In genomic region chr16:30052671-30053372, GRCh38 we compare ENCODE assay signal across 8 cellular contexts. TPM values are rescaled to one million over a fixed set of nuclear protein-coding genes. Genes with fewer than 3 reads are reported as not detected.
DNase-seq lines count a peak whose midpoint lies in the region; ATAC-seq, FAIRE-seq and TF ChIP-seq lines count a peak whose summit lies in the region.

No MANE protein-coding gene starts in this region.

- H3K9me3 Mint-ChIP-seq in activated CD4-positive, alpha-beta T cell treated with anti-CD3 and anti-CD28 coated beads, Interleukin-2, amount 10 ng/mL, durations not matched to agents 7 days and 5 days, result no peaks in the 10 kb centered on the region
- H3K9me3 Mint-ChIP-seq in dendritic cell treated with granulocyte-macrophage colony-stimulating factor and Interleukin-4, amounts not matched to agents 40 ng/mL and 50 ng/mL, for 4 days, result no peaks in the 10 kb centered on the region

- peaks cover 0 to 7% of the 10 kb centered on the region in 2 experiments; a peak in 2 of 5 replicates for H3K27me3 ChIP-seq in HepG2 (ENCODE audit: control insufficient read depth in 1 of 2, insufficient read depth in 2 of 2, low read length in 2 of 2)

- in situ Hi-C loops in HepG2 (cut with HindIII; ENCODE audit: extremely low pct_ligation_motif_present, low pct_unique_long_range_greater_than_20kb), result no loop called here

- H3K9ac ChIP-seq in HepG2 (ENCODE audit: insufficient read depth, low read depth, low read length), result peak overlapping the region; percentile 51

- no peaks in the 10 kb centered on the region for H3K79me2 ChIP-seq in HepG2 (ENCODE audit: insufficient read depth, low read length)

- TF ChIP-seq CTCF in HepG2 (CRISPR knock-in tag; IDR thresholded peaks at IDR 0.05), result no peak; the same call in 1 of the 2 replicates

- no TSS peak for BruUV-seq in HepG2 (replicated peaks; lab: Mats Ljungman, UMichigan)

- peaks cover 7% of the 10 kb centered on the region for H3K36me3 Mint-ChIP-seq in activated CD4-positive, alpha-beta T cell treated with anti-CD3 and anti-CD28 coated beads, Interleukin-2, amount 10 ng/mL, durations not matched to agents 7 days and 5 days (ENCODE audit: low read depth)
- no peaks in the 10 kb centered on the region for H3K36me3 Mint-ChIP-seq in dendritic cell treated with granulocyte-macrophage colony-stimulating factor and Interleukin-4, amounts not matched to agents 40 ng/mL and 50 ng/mL, for 4 days (ENCODE audit: low read depth)

- peak; percentile 60 to 63; a peak in 1 of 4 replicates for TF ChIP-seq EP300 in HepG2 (IDR thresholded peaks at IDR 0.05; ENCODE audit: low read depth in 2 of 2, low read length in 2 of 2)
- peak; percentile 76 for TF ChIP-seq EP300 in HepG2 (CRISPR knock-in tag; IDR thresholded peaks at IDR 0.05; ENCODE audit: borderline replicate concordance)

- no peak for TF ChIP-seq POLR2A in HepG2 (IDR thresholded peaks at IDR 0.05; ENCODE audit: insufficient read depth in 1 of 2, low read depth in 2 of 2, low read length in 2 of 2)

- H4K20me1 ChIP-seq in HepG2 (ENCODE audit: insufficient read depth, low read length), result no peaks in the 10 kb centered on the region

- H3K9me3 ChIP-seq in HepG2 (ENCODE audit: low read length), result no peaks in the 10 kb centered on the region

- ATAC-seq in GM18517 (IDR thresholded peaks at IDR 0.05; ENCODE audit: unreplicated experiment), result peak; percentile 54
- ATAC-seq in HG03460 (IDR thresholded peaks at IDR 0.05; ENCODE audit: unreplicated experiment), result peak; percentile 60
- ATAC-seq in HepG2, result peak; percentile 76

- peaks cover 26% of the 10 kb centered on the region for H3K4me1 ChIP-seq in HepG2 (ENCODE audit: insufficient read depth, low read length)

- no peak for FAIRE-seq in HepG2 (lab: Jason Lieb, UNC)

- CTCF ChIA-PET in activated CD4-positive, alpha-beta T cell treated with anti-CD3 and anti-CD28 coated beads, Interleukin-2, amount 10 ng/mL, durations not matched to agents 7 days and 5 days (lab: Charles Lee), result interaction anchor here (0.6 to 2.2 kb wide), 8 partner anchors 9 to 1224 kb away, joined by 3 to 7 read pairs (median 4); partner anchors contain the start of genes ALDOA and PAGR1
- CTCF ChIA-PET in HepG2 (lab: Yijun Ruan, JAX; ENCODE audit: low intra/inter-chr PET ratio, low total read pairs), result interaction anchor here (1.2 kb wide), 1 partner anchor 21 kb away, joined by 5 read pairs; no protein-coding TSS in a partner anchor

- H3K27me3 Mint-ChIP-seq in activated CD4-positive, alpha-beta T cell treated with anti-CD3 and anti-CD28 coated beads, Interleukin-2, amount 10 ng/mL, durations not matched to agents 7 days and 5 days, result peaks cover 2% of the 10 kb centered on the region
- H3K27me3 Mint-ChIP-seq in dendritic cell treated with granulocyte-macrophage colony-stimulating factor and Interleukin-4, amounts not matched to agents 40 ng/mL and 50 ng/mL, for 4 days, result no peaks in the 10 kb centered on the region

- 19% methylated on average over 18 of the region's 58 CpGs for WGBS in HepG2 (ENCODE audit: low lambda C conversion rate)

- DNase-seq in NCI-H526 (lab: John Stamatoyannopoulos, UW) (peak; percentile 75 to 96), HepG2 (ENCODE audit: low spot score) (peak; percentile 88), OCI-M2 (lab: John Stamatoyannopoulos, UW; ENCODE audit: unreplicated experiment) (no peak)
- peak; percentile 94 for DNase-seq in activated CD4-positive, alpha-beta T cell treated with anti-CD3 and anti-CD28 coated beads, Interleukin-2, amount 10 ng/mL, durations not matched to agents 7 days and 5 days
- DNase-seq in stimulated activated CD4-positive, alpha-beta T cell treated with anti-CD3 and anti-CD28 coated beads, Interleukin-2, amount 100 ng/mL, for 24 hours, result peak; percentile 94 to 97

- intact Hi-C loops in dendritic cell treated with granulocyte-macrophage colony-stimulating factor and Interleukin-4, amounts not matched to agents 40 ng/mL and 50 ng/mL, for 4 days (cut with micrococcal nuclease), result loop anchor here (1.0 kb wide), 1 partner anchor 12 kb away; the partner anchor contains the start of gene ALDOA
- intact Hi-C loops in HepG2 (cut with micrococcal nuclease; ENCODE audit: unreplicated experiment), result no loop called here

- POLR2A ChIA-PET in activated CD4-positive, alpha-beta T cell treated with anti-CD3 and anti-CD28 coated beads, Interleukin-2, amount 10 ng/mL, durations not matched to agents 7 days and 5 days (lab: Charles Lee), result interaction anchor here (0.6 to 1.5 kb wide), 2 partner anchors 12 to 1856 kb away, joined by 3 to 4 read pairs; partner anchors contain the start of gene ALDOA
- POLR2A ChIA-PET in HepG2 (lab: Yijun Ruan, JAX), result interaction anchor here (1.0 to 5.6 kb wide), 5 partner anchors 12 to 237 kb away, joined by 3 to 66 read pairs (median 4); partner anchors contain the start of genes ALDOA, PAGR1, SEZ6L2 and TBX6

- H3K4me3 ChIP-seq in HepG2 (replicated peaks in 1 of 3; ENCODE audit: insufficient read depth in 1 of 3, low read depth in 2 of 3, low read length in 3 of 3), result peak overlapping the region; percentile 63 to 77 (median 75)

- H3K4me2 ChIP-seq in HepG2 (ENCODE audit: low read depth, low read length), result peak overlapping the region; percentile 96

- H2AFZ ChIP-seq in HepG2 (ENCODE audit: low read length), result no peak overlapping the region

- H3K27ac Mint-ChIP-seq in activated CD4-positive, alpha-beta T cell treated with anti-CD3 and anti-CD28 coated beads, Interleukin-2, amount 10 ng/mL, durations not matched to agents 7 days and 5 days, result peak overlapping the region; percentile 87
- H3K27ac Mint-ChIP-seq in dendritic cell treated with granulocyte-macrophage colony-stimulating factor and Interleukin-4, amounts not matched to agents 40 ng/mL and 50 ng/mL, for 4 days, result peak overlapping the region; percentile 55

- H3K4me1 Mint-ChIP-seq in activated CD4-positive, alpha-beta T cell treated with anti-CD3 and anti-CD28 coated beads, Interleukin-2, amount 10 ng/mL, durations not matched to agents 7 days and 5 days, result peaks cover 40% of the 10 kb centered on the region
- H3K4me1 Mint-ChIP-seq in dendritic cell treated with granulocyte-macrophage colony-stimulating factor and Interleukin-4, amounts not matched to agents 40 ng/mL and 50 ng/mL, for 4 days (ENCODE audit: low read depth), result peaks cover 22% of the 10 kb centered on the region

- H3K36me3 ChIP-seq in HepG2 (replicated peaks in 1 of 2; ENCODE audit: control insufficient read depth in 1 of 2, insufficient read depth in 2 of 2, low read length in 2 of 2), result no peaks in the 10 kb centered on the region

- H3K27ac ChIP-seq in HepG2 (ENCODE audit: extremely low read length, insufficient read depth, low read length), result no peak overlapping the region

- peak overlapping the region; percentile 90 for H3K4me3 Mint-ChIP-seq in activated CD4-positive, alpha-beta T cell treated with anti-CD3 and anti-CD28 coated beads, Interleukin-2, amount 10 ng/mL, durations not matched to agents 7 days and 5 days
- peak overlapping the region; percentile 87 for H3K4me3 Mint-ChIP-seq in dendritic cell treated with granulocyte-macrophage colony-stimulating factor and Interleukin-4, amounts not matched to agents 40 ng/mL and 50 ng/mL, for 4 days

- peak; percentile 61; the same call in 1 of the 2 replicates for TF ChIP-seq RAD21 in HepG2 (CRISPR knock-in tag; IDR thresholded peaks at IDR 0.05)

RNA-seq across cellular contexts. Expression of gene ALDOA, which starts 12.7 kb away (rescaled TPM):
- total RNA-seq in activated CD4-positive, alpha-beta T cell treated with anti-CD3 and anti-CD28 coated beads, Interleukin-2, amount 10 ng/mL, durations not matched to agents 7 days and 5 days, result 1,000 to 10,000 TPM; 1,139 to 1,329 TPM
- 925 and 999 TPM in 2 replicates for total RNA-seq in HepG2 (2016; rRNA removed; fragmentation: Illumina TruSeq; extraction: Trizol)
- total RNA-seq in HepG2 (2016; cell fraction: cytosol; rRNA removed; fragmentation: Illumina TruSeq; extraction: Trizol; ENCODE audit: low read depth), result 363 and 383 TPM in 2 replicates
- 919 and 949 TPM in 2 replicates for total RNA-seq in HepG2 (2016; cell fraction: insoluble cytoplasmic fraction; rRNA removed; fragmentation: Illumina TruSeq; extraction: Trizol)
- 400 and 482 TPM in 2 replicates for total RNA-seq in HepG2 (2016; cell fraction: membrane; rRNA removed; fragmentation: Illumina TruSeq; extraction: Trizol)
- 406 and 421 TPM in 2 replicates for total RNA-seq in HepG2 (2016; cell fraction: nucleus; rRNA removed; fragmentation: Illumina TruSeq; extraction: Trizol)
- polyA plus RNA-seq in HepG2 (2011; rRNA removed), result 1,884 and 1,912 TPM in 2 replicates
- polyA plus RNA-seq in HepG2 (2011; cell fraction: cytosol; rRNA removed), result 1,982 and 2,786 TPM in 2 replicates
- polyA plus RNA-seq in HepG2 (2011; cell fraction: nucleus; rRNA removed), result 1,265 and 1,338 TPM in 2 replicates
- polyA plus RNA-seq in HepG2 (2012), result 2,541 and 2,865 TPM in 2 replicates
- polyA plus RNA-seq in HepG2 (2016; cell fraction: cytosol; fragmentation: Illumina TruSeq; extraction: Trizol; ENCODE audit: low read depth), result 565 and 614 TPM in 2 replicates
- 1,258 and 1,452 TPM in 2 replicates for polyA plus RNA-seq in HepG2 (2016; cell fraction: insoluble cytoplasmic fraction; fragmentation: Illumina TruSeq; extraction: Trizol; ENCODE audit: low read depth)
- polyA plus RNA-seq in HepG2 (2016; cell fraction: membrane; fragmentation: Illumina TruSeq; extraction: Trizol; ENCODE audit: low read depth), result 559 and 571 TPM in 2 replicates
- 791 and 794 TPM in 2 replicates for polyA plus RNA-seq in HepG2 (2016; cell fraction: nucleus; fragmentation: Illumina TruSeq; extraction: Trizol; ENCODE audit: insufficient read depth, low read depth)
- polyA minus RNA-seq in HepG2 (2011; rRNA and poly(A)+ RNA removed; ENCODE audit: low replicate concordance), result 1,277 and 3,284 TPM in 2 replicates
- 1,933 and 2,188 TPM in 2 replicates for polyA minus RNA-seq in HepG2 (2011; cell fraction: cytosol; rRNA and poly(A)+ RNA removed)
- polyA minus RNA-seq in HepG2 (2011; cell fraction: nucleus; rRNA and poly(A)+ RNA removed), result 380 and 520 TPM in 2 replicates

RNA-seq across cellular contexts. Expression of gene TLCD3B, which starts 21.8 kb away (rescaled TPM):
- total RNA-seq in activated CD4-positive, alpha-beta T cell treated with anti-CD3 and anti-CD28 coated beads, Interleukin-2, amount 10 ng/mL, durations not matched to agents 7 days and 5 days, result 1 to 10 TPM; 7.1 to 7.2 TPM
- total RNA-seq in HepG2 (2016; rRNA removed; fragmentation: Illumina TruSeq; extraction: Trizol), result not detected in 2 replicates
- total RNA-seq in HepG2 (2016; cell fraction: cytosol; rRNA removed; fragmentation: Illumina TruSeq; extraction: Trizol; ENCODE audit: low read depth), result not detected in 2 replicates
- total RNA-seq in HepG2 (2016; cell fraction: insoluble cytoplasmic fraction; rRNA removed; fragmentation: Illumina TruSeq; extraction: Trizol), result not detected in 2 replicates
- not detected in 2 replicates for total RNA-seq in HepG2 (2016; cell fraction: membrane; rRNA removed; fragmentation: Illumina TruSeq; extraction: Trizol)
- not detected in 2 replicates for total RNA-seq in HepG2 (2016; cell fraction: nucleus; rRNA removed; fragmentation: Illumina TruSeq; extraction: Trizol)
- polyA plus RNA-seq in HepG2 (2011; rRNA removed), result 0.24 TPM in 1 of 2 replicates, not detected in the other
- not detected in 2 replicates for polyA plus RNA-seq in HepG2 (2011; cell fraction: cytosol; rRNA removed)
- 0.10 and 0.54 TPM in 2 replicates for polyA plus RNA-seq in HepG2 (2011; cell fraction: nucleus; rRNA removed)
- polyA plus RNA-seq in HepG2 (2012), result not detected in 2 replicates
- polyA plus RNA-seq in HepG2 (2016; cell fraction: cytosol; fragmentation: Illumina TruSeq; extraction: Trizol; ENCODE audit: low read depth), result not detected in 2 replicates
- polyA plus RNA-seq in HepG2 (2016; cell fraction: insoluble cytoplasmic fraction; fragmentation: Illumina TruSeq; extraction: Trizol; ENCODE audit: low read depth), result not detected in 2 replicates
- polyA plus RNA-seq in HepG2 (2016; cell fraction: membrane; fragmentation: Illumina TruSeq; extraction: Trizol; ENCODE audit: low read depth), result not detected in 2 replicates
- not detected in 2 replicates for polyA plus RNA-seq in HepG2 (2016; cell fraction: nucleus; fragmentation: Illumina TruSeq; extraction: Trizol; ENCODE audit: insufficient read depth, low read depth)
- polyA minus RNA-seq in HepG2 (2011; rRNA and poly(A)+ RNA removed; ENCODE audit: low replicate concordance), result 0.72 TPM in 1 of 2 replicates, not detected in the other
- polyA minus RNA-seq in HepG2 (2011; cell fraction: cytosol; rRNA and poly(A)+ RNA removed), result not detected in 2 replicates
- not detected in 2 replicates for polyA minus RNA-seq in HepG2 (2011; cell fraction: nucleus; rRNA and poly(A)+ RNA removed)

RNA-seq across cellular contexts. Expression of gene PPP4C, which starts 23.0 kb away (rescaled TPM):
- 100 to 1,000 TPM; 129 to 136 TPM for total RNA-seq in activated CD4-positive, alpha-beta T cell treated with anti-CD3 and anti-CD28 coated beads, Interleukin-2, amount 10 ng/mL, durations not matched to agents 7 days and 5 days
- total RNA-seq in HepG2 (2016; rRNA removed; fragmentation: Illumina TruSeq; extraction: Trizol), result 176 and 177 TPM in 2 replicates
- 65.7 and 77.2 TPM in 2 replicates for total RNA-seq in HepG2 (2016; cell fraction: cytosol; rRNA removed; fragmentation: Illumina TruSeq; extraction: Trizol; ENCODE audit: low read depth)
- total RNA-seq in HepG2 (2016; cell fraction: insoluble cytoplasmic fraction; rRNA removed; fragmentation: Illumina TruSeq; extraction: Trizol), result 171 and 181 TPM in 2 replicates
- total RNA-seq in HepG2 (2016; cell fraction: membrane; rRNA removed; fragmentation: Illumina TruSeq; extraction: Trizol), result 128 and 142 TPM in 2 replicates
- total RNA-seq in HepG2 (2016; cell fraction: nucleus; rRNA removed; fragmentation: Illumina TruSeq; extraction: Trizol), result 74.9 and 87.3 TPM in 2 replicates
- 220 and 272 TPM in 2 replicates for polyA plus RNA-seq in HepG2 (2011; rRNA removed)
- polyA plus RNA-seq in HepG2 (2011; cell fraction: cytosol; rRNA removed), result 258 and 302 TPM in 2 replicates
- 210 and 223 TPM in 2 replicates for polyA plus RNA-seq in HepG2 (2011; cell fraction: nucleus; rRNA removed)
- 137 and 191 TPM in 2 replicates for polyA plus RNA-seq in HepG2 (2012)
- polyA plus RNA-seq in HepG2 (2016; cell fraction: cytosol; fragmentation: Illumina TruSeq; extraction: Trizol; ENCODE audit: low read depth), result 74.4 and 81.5 TPM in 2 replicates
- 211 and 227 TPM in 2 replicates for polyA plus RNA-seq in HepG2 (2016; cell fraction: insoluble cytoplasmic fraction; fragmentation: Illumina TruSeq; extraction: Trizol; ENCODE audit: low read depth)
- polyA plus RNA-seq in HepG2 (2016; cell fraction: membrane; fragmentation: Illumina TruSeq; extraction: Trizol; ENCODE audit: low read depth), result 119 and 131 TPM in 2 replicates
- polyA plus RNA-seq in HepG2 (2016; cell fraction: nucleus; fragmentation: Illumina TruSeq; extraction: Trizol; ENCODE audit: insufficient read depth, low read depth), result 198 and 202 TPM in 2 replicates
- 448 and 594 TPM in 2 replicates for polyA minus RNA-seq in HepG2 (2011; rRNA and poly(A)+ RNA removed; ENCODE audit: low replicate concordance)
- 140 and 151 TPM in 2 replicates for polyA minus RNA-seq in HepG2 (2011; cell fraction: cytosol; rRNA and poly(A)+ RNA removed)
- 46.2 and 53.8 TPM in 2 replicates for polyA minus RNA-seq in HepG2 (2011; cell fraction: nucleus; rRNA and poly(A)+ RNA removed)

RNA-seq across cellular contexts. Expression of gene C16orf92, which starts 29.8 kb away (rescaled TPM):
- total RNA-seq in activated CD4-positive, alpha-beta T cell treated with anti-CD3 and anti-CD28 coated beads, Interleukin-2, amount 10 ng/mL, durations not matched to agents 7 days and 5 days, result not detected
- total RNA-seq in HepG2 (2016; rRNA removed; fragmentation: Illumina TruSeq; extraction: Trizol), result not detected in 2 replicates
- total RNA-seq in HepG2 (2016; cell fraction: cytosol; rRNA removed; fragmentation: Illumina TruSeq; extraction: Trizol; ENCODE audit: low read depth), result not detected in 2 replicates
- not detected in 2 replicates for total RNA-seq in HepG2 (2016; cell fraction: insoluble cytoplasmic fraction; rRNA removed; fragmentation: Illumina TruSeq; extraction: Trizol)
- total RNA-seq in HepG2 (2016; cell fraction: membrane; rRNA removed; fragmentation: Illumina TruSeq; extraction: Trizol), result not detected in 2 replicates
- not detected in 2 replicates for total RNA-seq in HepG2 (2016; cell fraction: nucleus; rRNA removed; fragmentation: Illumina TruSeq; extraction: Trizol)
- not detected in 2 replicates for polyA plus RNA-seq in HepG2 (2011; rRNA removed)
- not detected in 2 replicates for polyA plus RNA-seq in HepG2 (2011; cell fraction: cytosol; rRNA removed)
- not detected in 2 replicates for polyA plus RNA-seq in HepG2 (2011; cell fraction: nucleus; rRNA removed)
- polyA plus RNA-seq in HepG2 (2012), result not detected in 2 replicates
- polyA plus RNA-seq in HepG2 (2016; cell fraction: cytosol; fragmentation: Illumina TruSeq; extraction: Trizol; ENCODE audit: low read depth), result not detected in 2 replicates
- polyA plus RNA-seq in HepG2 (2016; cell fraction: insoluble cytoplasmic fraction; fragmentation: Illumina TruSeq; extraction: Trizol; ENCODE audit: low read depth), result not detected in 2 replicates
- not detected in 2 replicates for polyA plus RNA-seq in HepG2 (2016; cell fraction: membrane; fragmentation: Illumina TruSeq; extraction: Trizol; ENCODE audit: low read depth)
- polyA plus RNA-seq in HepG2 (2016; cell fraction: nucleus; fragmentation: Illumina TruSeq; extraction: Trizol; ENCODE audit: insufficient read depth, low read depth), result not detected in 2 replicates
- not detected in 2 replicates for polyA minus RNA-seq in HepG2 (2011; rRNA and poly(A)+ RNA removed; ENCODE audit: low replicate concordance)
- polyA minus RNA-seq in HepG2 (2011; cell fraction: cytosol; rRNA and poly(A)+ RNA removed), result not detected in 2 replicates
- not detected in 2 replicates for polyA minus RNA-seq in HepG2 (2011; cell fraction: nucleus; rRNA and poly(A)+ RNA removed)

RNA-seq across cellular contexts. Expression of gene TBX6, which starts 38.9 kb away (rescaled TPM):
- total RNA-seq in activated CD4-positive, alpha-beta T cell treated with anti-CD3 and anti-CD28 coated beads, Interleukin-2, amount 10 ng/mL, durations not matched to agents 7 days and 5 days, result 1 to 10 TPM; 1.2 to 1.7 TPM
- 0.24 TPM in 1 of 2 replicates, not detected in the other for total RNA-seq in HepG2 (2016; rRNA removed; fragmentation: Illumina TruSeq; extraction: Trizol)
- 0.09 and 0.20 TPM in 2 replicates for total RNA-seq in HepG2 (2016; cell fraction: cytosol; rRNA removed; fragmentation: Illumina TruSeq; extraction: Trizol; ENCODE audit: low read depth)
- total RNA-seq in HepG2 (2016; cell fraction: insoluble cytoplasmic fraction; rRNA removed; fragmentation: Illumina TruSeq; extraction: Trizol), result 0.16 and 0.37 TPM in 2 replicates
- 0.21 and 0.22 TPM in 2 replicates for total RNA-seq in HepG2 (2016; cell fraction: membrane; rRNA removed; fragmentation: Illumina TruSeq; extraction: Trizol)
- total RNA-seq in HepG2 (2016; cell fraction: nucleus; rRNA removed; fragmentation: Illumina TruSeq; extraction: Trizol), result 0.25 and 0.47 TPM in 2 replicates
- polyA plus RNA-seq in HepG2 (2011; rRNA removed), result 0.42 and 0.51 TPM in 2 replicates
- 0.08 and 0.24 TPM in 2 replicates for polyA plus RNA-seq in HepG2 (2011; cell fraction: cytosol; rRNA removed)
- polyA plus RNA-seq in HepG2 (2011; cell fraction: nucleus; rRNA removed), result 1.6 and 1.8 TPM in 2 replicates
- polyA plus RNA-seq in HepG2 (2012), result 0.36 and 0.44 TPM in 2 replicates
- 0.35 and 0.51 TPM in 2 replicates for polyA plus RNA-seq in HepG2 (2016; cell fraction: cytosol; fragmentation: Illumina TruSeq; extraction: Trizol; ENCODE audit: low read depth)
- polyA plus RNA-seq in HepG2 (2016; cell fraction: insoluble cytoplasmic fraction; fragmentation: Illumina TruSeq; extraction: Trizol; ENCODE audit: low read depth), result 0.25 and 0.34 TPM in 2 replicates
- polyA plus RNA-seq in HepG2 (2016; cell fraction: membrane; fragmentation: Illumina TruSeq; extraction: Trizol; ENCODE audit: low read depth), result 0.39 and 0.63 TPM in 2 replicates
- 0.78 and 1.4 TPM in 2 replicates for polyA plus RNA-seq in HepG2 (2016; cell fraction: nucleus; fragmentation: Illumina TruSeq; extraction: Trizol; ENCODE audit: insufficient read depth, low read depth)
- polyA minus RNA-seq in HepG2 (2011; rRNA and poly(A)+ RNA removed; ENCODE audit: low replicate concordance), result 1.1 TPM in 1 of 2 replicates, not detected in the other
- polyA minus RNA-seq in HepG2 (2011; cell fraction: cytosol; rRNA and poly(A)+ RNA removed), result not detected in 2 replicates
- polyA minus RNA-seq in HepG2 (2011; cell fraction: nucleus; rRNA and poly(A)+ RNA removed), result 0.39 and 0.62 TPM in 2 replicates
